Comparison of ENCODE assay signal across 24 cellular contexts in the genomic region with DNA sequence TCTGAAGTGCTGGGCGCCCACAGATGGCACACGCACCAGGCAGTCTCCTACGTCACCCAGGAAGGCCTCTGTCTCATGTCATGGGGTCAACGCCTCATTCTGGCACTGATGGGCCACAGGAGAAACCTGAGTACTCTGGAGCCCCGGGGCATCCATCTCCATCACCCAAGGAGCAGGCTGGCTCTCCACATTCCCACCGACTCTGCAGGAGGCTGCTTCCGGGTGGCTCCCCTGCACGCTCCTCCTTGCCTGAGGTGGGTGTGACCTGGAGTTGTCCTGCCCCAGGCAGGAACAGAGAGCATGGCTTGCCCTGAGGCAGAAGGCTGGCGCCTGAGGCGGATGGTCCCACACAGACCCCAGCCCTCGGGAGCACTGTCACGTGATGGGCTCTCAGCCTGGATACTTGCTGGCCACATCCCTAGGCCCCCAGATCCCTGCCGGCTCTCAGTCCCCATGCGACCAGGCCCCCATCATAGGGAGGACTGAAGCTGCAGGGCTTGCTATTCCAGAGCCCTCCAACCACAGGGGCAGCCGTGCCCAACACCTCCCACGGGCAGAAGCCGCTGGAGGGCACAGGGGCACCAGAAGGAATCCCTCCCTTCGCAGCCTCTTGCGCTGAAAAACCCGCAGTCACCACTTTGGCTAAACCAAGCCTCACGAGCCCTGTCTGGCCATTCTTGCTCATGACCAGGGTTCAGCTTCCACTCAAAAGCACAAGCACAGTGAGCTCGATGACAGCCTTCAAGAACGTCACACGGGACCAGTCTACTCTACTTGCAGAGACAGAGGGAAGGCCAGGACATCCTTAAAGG.
A peak's percentile ranks its signal among the peaks of the same experiment; 100 is the strongest.
DNase-seq lines count a peak whose midpoint lies in the region; FAIRE-seq and TF ChIP-seq lines count a peak whose summit lies in the region.
"Had no signal": no experiment of that assay in that cellular context is flagged by ENCODE, and none has a peak within 500 bp of the region (broad histone marks: within the 10 kb centered on the region; RNA-seq: fewer than 3 reads in every experiment).

No MANE protein-coding gene starts in this region.

- H4K12ac ChIP-seq in trophoblast cell (ENCODE audit: low read depth, low read length) = no peak overlapping the region

- H3K27me3 ChIP-seq in BLaER1 treated with 17β-estradiol and CSF1 and Interleukin-3, amounts not matched to agents 10 nM and 100 nM = peaks cover 0 to 10% (median 0%) of the 10 kb centered on the region in 11 experiments; a peak in 4 of 22 replicates
- H3K27me3 ChIP-seq in bronchial epithelial cell (ENCODE audit: control insufficient read depth, insufficient read depth, low read length) (no peaks in the 10 kb centered on the region), trophoblast cell (ENCODE audit: insufficient read depth, low read length) (no peaks in the 10 kb centered on the region), H7 (ENCODE audit: control insufficient read depth, insufficient read depth, low read length) (no peaks in the 10 kb centered on the region)
- no peaks in the 10 kb centered on the region for H3K27me3 ChIP-seq in CD8-positive, alpha-beta memory T cell (ENCODE audit: insufficient read depth, low read length, poor library complexity, severe bottlenecking)
- H3K27me3 ChIP-seq: body of pancreas, ovary, suprapubic skin had no signal

- H3K36me3 Mint-ChIP-seq in CD8-positive, alpha-beta memory T cell = peaks cover 0 to 22% (median 5%) of the 10 kb centered on the region in 3 donors
- H3K36me3 Mint-ChIP-seq: activated naive CD8-positive, alpha-beta T cell treated with anti-CD3 and anti-CD28 coated beads, Interleukin-2, amount 10 ng/mL, durations not matched to agents 7 days and 5 days had no signal

- H3K36me3 ChIP-seq in BLaER1 treated with 17β-estradiol and CSF1 and Interleukin-3, amounts not matched to agents 10 nM and 100 nM = peaks cover 15 to 58% (median 32%) of the 10 kb centered on the region in 11 experiments; a peak in 19 of 22 replicates
- no peaks in the 10 kb centered on the region for H3K36me3 ChIP-seq in bronchial epithelial cell (ENCODE audit: control insufficient read depth, insufficient read depth, low read length)
- peaks cover 15 to 20% of the 10 kb centered on the region in 2 experiments for H3K36me3 ChIP-seq in trophoblast cell (ENCODE audit: control insufficient read depth in 1 of 2, insufficient read depth in 2 of 2, low read length in 2 of 2)
- H3K36me3 ChIP-seq in H7 (replicated peaks; ENCODE audit: control insufficient read depth, insufficient read depth, low read length) = no peaks in the 10 kb centered on the region; the same call in 1 of the 2 replicates
- H3K36me3 ChIP-seq in CD8-positive, alpha-beta memory T cell (ENCODE audit: insufficient read depth, low read length) = no peaks in the 10 kb centered on the region
- H3K36me3 ChIP-seq: ovary had no signal

- H3K9me3 Mint-ChIP-seq in CD8-positive, alpha-beta memory T cell = no peaks in the 10 kb centered on the region
- H3K9me3 Mint-ChIP-seq: activated naive CD8-positive, alpha-beta T cell treated with anti-CD3 and anti-CD28 coated beads, Interleukin-2, amount 10 ng/mL, durations not matched to agents 7 days and 5 days; activated T-helper 2 cell treated with anti-CD3 and anti-CD28 coated beads, Interferon-gamma antibody, Interleukin-2, Interleukin-4, amounts not matched to agents 10 μg/mL and 5 μg/mL and 100 μg/mL, durations not matched to agents 14 hours and 24 hours and 36 hours; naive thymus-derived CD4-positive, alpha-beta T cell had no signal

- DNase-seq in EH (ENCODE audit: low read depth) (peak; percentile 4), bronchial epithelial cell (ENCODE audit: low read depth) (no peak), trophoblast cell (no peak), H7 (no peak), dedifferentiated amniotic fluid mesenchymal stem cell (ENCODE audit: extremely low spot score) (no peak)
- DNase-seq in CD8-positive, alpha-beta memory T cell = no peak
- DNase-seq: activated CD4-positive, alpha-beta T cell treated with anti-CD3 and anti-CD28 coated beads, Interleukin-2, amount 50 U/mL, for 4 hours; activated CD8-positive, alpha-beta memory T cell treated with anti-CD3 and anti-CD28 coated beads, Interleukin-2, amount 50 U/mL, for 4 hours; activated naive CD8-positive, alpha-beta T cell treated with anti-CD3 and anti-CD28 coated beads, Interleukin-2, amount 10 ng/mL, durations not matched to agents 7 days and 5 days; body of pancreas; CD4-positive, alpha-beta memory T cell; MV-4-11; naive thymus-derived CD4-positive, alpha-beta T cell; NCI-H2029; NCI-H510A treated with DMSO at 0.1 percent for 48 hours; WERI-Rb-1 had no signal

- peak; percentile 7 for FAIRE-seq in bronchial epithelial cell (lab: Jason Lieb, UNC)
- FAIRE-seq: colon, GM12891 had no signal

- peak overlapping the region; percentile 26 to 99 (median 79) for H3K4me2 ChIP-seq in BLaER1 treated with 17β-estradiol and CSF1 and Interleukin-3, amounts not matched to agents 10 nM and 100 nM
- no peak overlapping the region for H3K4me2 ChIP-seq in trophoblast cell (ENCODE audit: low read length)
- H3K4me2 ChIP-seq: KMS-11 had no signal

- H3K4me3 ChIP-seq in BLaER1 treated with 17β-estradiol and CSF1 and Interleukin-3, amounts not matched to agents 10 nM and 100 nM = no peak overlapping the region
- H3K4me3 ChIP-seq in bronchial epithelial cell (ENCODE audit: low read depth, low read length) (no peak overlapping the region), trophoblast cell (ENCODE audit: low read depth, low read length) (no peak overlapping the region), H7 (ENCODE audit: insufficient read depth, low read depth, low read length) (no peak overlapping the region)
- no peak overlapping the region for H3K4me3 ChIP-seq in CD8-positive, alpha-beta memory T cell (ENCODE audit: low read length)
- H3K4me3 ChIP-seq: body of pancreas, ovary, SK-N-MC, suprapubic skin had no signal

- H2BK5ac ChIP-seq in trophoblast cell (ENCODE audit: low read depth, low read length, poor library complexity) = no peak overlapping the region

- no peaks in the 10 kb centered on the region for H3K79me2 ChIP-seq in trophoblast cell (ENCODE audit: control insufficient read depth, insufficient read depth, low read length, poor library complexity)

- H3K4me1 ChIP-seq in BLaER1 treated with 17β-estradiol and CSF1 and Interleukin-3, amounts not matched to agents 10 nM and 100 nM = peaks cover 33 to 100% (median 97%) of the 10 kb centered on the region in 10 experiments
- H3K4me1 ChIP-seq in trophoblast cell (ENCODE audit: control insufficient read depth in 1 of 2, insufficient read depth in 2 of 2, low read length in 2 of 2) = peaks cover 0 to 2% of the 10 kb centered on the region in 2 experiments
- H3K4me1 ChIP-seq in CD8-positive, alpha-beta memory T cell (ENCODE audit: insufficient read depth, low read length) = no peaks in the 10 kb centered on the region

- no peak overlapping the region for H4K8ac ChIP-seq in trophoblast cell (ENCODE audit: low read depth, low read length)

- H3K27me3 Mint-ChIP-seq in CD8-positive, alpha-beta memory T cell = peaks cover 0 to 1% of the 10 kb centered on the region in 2 donors
- H3K27me3 Mint-ChIP-seq: activated naive CD8-positive, alpha-beta T cell treated with anti-CD3 and anti-CD28 coated beads, Interleukin-2, amount 10 ng/mL, durations not matched to agents 7 days and 5 days; CD4-positive, alpha-beta memory T cell; naive thymus-derived CD4-positive, alpha-beta T cell had no signal

- no peak overlapping the region for H2AK5ac ChIP-seq in trophoblast cell (ENCODE audit: low read length)

- no peak overlapping the region for H3K4ac ChIP-seq in trophoblast cell (ENCODE audit: low read depth, low read length)

- no peak overlapping the region for H3K23ac ChIP-seq in trophoblast cell (ENCODE audit: low read length)

- H4K91ac ChIP-seq in trophoblast cell (ENCODE audit: low read depth, low read length) = no peak overlapping the region

- no peak overlapping the region for H3K14ac ChIP-seq in trophoblast cell (ENCODE audit: low read length)

- no peak overlapping the region for H2AFZ ChIP-seq in trophoblast cell (ENCODE audit: insufficient read depth, low read length, poor library complexity)

- H3K9me3 ChIP-seq in BLaER1 treated with 17β-estradiol and CSF1 and Interleukin-3, amounts not matched to agents 10 nM and 100 nM (replicated peaks in 1 of 11) = no peaks in the 10 kb centered on the region
- peaks cover 1% of the 10 kb centered on the region for H3K9me3 ChIP-seq in trophoblast cell (ENCODE audit: insufficient read depth, low read depth, low read length)
- no peaks in the 10 kb centered on the region for H3K9me3 ChIP-seq in CD8-positive, alpha-beta memory T cell (ENCODE audit: low read length)
- H3K9me3 ChIP-seq: body of pancreas, ovary, suprapubic skin had no signal

- CTCF ChIA-PET in CD8-positive, alpha-beta memory T cell (lab: Charles Lee) = interaction anchor here (1.0 kb wide), 1 partner anchor 18 kb away, joined by 3 read pairs; no protein-coding TSS in a partner anchor

- no peak overlapping the region for H3K27ac Mint-ChIP-seq in CD8-positive, alpha-beta memory T cell
- H3K27ac Mint-ChIP-seq: activated naive CD8-positive, alpha-beta T cell treated with anti-CD3 and anti-CD28 coated beads, Interleukin-2, amount 10 ng/mL, durations not matched to agents 7 days and 5 days; activated T-helper 2 cell treated with anti-CD3 and anti-CD28 coated beads, Interferon-gamma antibody, Interleukin-2, Interleukin-4, amounts not matched to agents 10 μg/mL and 5 μg/mL and 100 μg/mL, durations not matched to agents 14 hours and 24 hours and 36 hours had no signal

- H2BK12ac ChIP-seq in trophoblast cell (ENCODE audit: low read length) = no peak overlapping the region

- POLR2A ChIA-PET in CD8-positive, alpha-beta memory T cell (lab: Charles Lee) = no interaction called here

- H3K9ac ChIP-seq in BLaER1 treated with 17β-estradiol and CSF1 and Interleukin-3, amounts not matched to agents 10 nM and 100 nM = peak overlapping the region in 4 of 11 experiments; percentile 26 to 53 (median 42); a peak in 7 of 22 replicates
- H3K9ac ChIP-seq in trophoblast cell (ENCODE audit: low read length) = no peak overlapping the region
- H3K9ac ChIP-seq: KMS-11 had no signal

- peak overlapping the region in 4 of 11 experiments; percentile 26 to 56 (median 40); a peak in 6 of 22 replicates for H3K27ac ChIP-seq in BLaER1 treated with 17β-estradiol and CSF1 and Interleukin-3, amounts not matched to agents 10 nM and 100 nM
- no peak overlapping the region for H3K27ac ChIP-seq in trophoblast cell (ENCODE audit: low read depth, low read length)
- no peak overlapping the region for H3K27ac ChIP-seq in CD8-positive, alpha-beta memory T cell (ENCODE audit: low read depth, low read length)
- H3K27ac ChIP-seq: body of pancreas, KMS-11, ovary, SK-N-MC, suprapubic skin, WERI-Rb-1 had no signal

- no peak overlapping the region for H3K4me3 Mint-ChIP-seq in CD8-positive, alpha-beta memory T cell
- H3K4me3 Mint-ChIP-seq: activated naive CD8-positive, alpha-beta T cell treated with anti-CD3 and anti-CD28 coated beads, Interleukin-2, amount 10 ng/mL, durations not matched to agents 7 days and 5 days; CD4-positive, alpha-beta memory T cell; naive thymus-derived CD4-positive, alpha-beta T cell had no signal

- H4K20me1 ChIP-seq in BLaER1 treated with 17β-estradiol and CSF1 and Interleukin-3, amounts not matched to agents 10 nM and 100 nM = peaks cover 11 to 76% (median 52%) of the 10 kb centered on the region in 11 experiments; a peak in 20 of 22 replicates

- H2BK120ac ChIP-seq in trophoblast cell (ENCODE audit: insufficient read depth, low read length, poor library complexity) = peak overlapping the region; percentile 0

- peaks cover 0 to 2% (median 0%) of the 10 kb centered on the region in 3 donors for H3K4me1 Mint-ChIP-seq in CD8-positive, alpha-beta memory T cell
- H3K4me1 Mint-ChIP-seq: activated naive CD8-positive, alpha-beta T cell treated with anti-CD3 and anti-CD28 coated beads, Interleukin-2, amount 10 ng/mL, durations not matched to agents 7 days and 5 days had no signal

- TF ChIP-seq CTCF in bronchial epithelial cell (IDR thresholded peaks at IDR 0.05; ENCODE audit: insufficient read depth, low read length, severe bottlenecking) = no peak

- H3K79me1 ChIP-seq in trophoblast cell (ENCODE audit: low read length) = no peaks in the 10 kb centered on the region

- no peak overlapping the region for H3K18ac ChIP-seq in trophoblast cell (ENCODE audit: low read length)

- no CpG with 5 or more reads among the region's 24 CpGs for WGBS in trophoblast cell (ENCODE audit: extremely low coverage, insufficient coverage, insufficient read length)
